In genomic region chr12:89244536-89244935, GRCh38 we compare ENCODE assay signal across 10 cellular contexts.
DNase-seq lines count a peak whose midpoint lies in the region; ATAC-seq and TF ChIP-seq lines count a peak whose summit lies in the region.
"Had no signal": no experiment of that assay in that cellular context is flagged by ENCODE, and none has a peak within 500 bp of the region (broad histone marks: within the 10 kb centered on the region; RNA-seq: fewer than 3 reads in every experiment).

No MANE protein-coding gene starts in this region.

- H3K27ac ChIP-seq in substantia nigra (ENCODE audit: low read depth, low read length, poor library complexity, severe bottlenecking), result no peak overlapping the region

- CTCF ChIA-PET in T-cell (lab: Charles Lee), result interaction anchor here (0.5 to 2.0 kb wide), 15 partner anchors 9 to 515 kb away, joined by 3 to 15 read pairs (median 3); partner anchors contain the start of gene DUSP6 (in 1 of the 2)

- ATAC-seq in GM21576 (IDR thresholded peaks at IDR 0.05; ENCODE audit: unreplicated experiment) (peak; percentile 52), T-cell (replicated peaks in 1 of 4) (peak; percentile 64 to 72 (median 70)), left ventricle myocardium superior (peak; percentile 80)

- TF ChIP-seq CTCF in CD14-positive monocyte (IDR thresholded peaks at IDR 0.05), result no peak
- no peak for TF ChIP-seq CTCF in nephron progenitor cell (IDR thresholded peaks at IDR 0.05)

- peak overlapping the region; percentile 86 to 95 (median 91) for H3K27ac Mint-ChIP-seq in CD14-positive monocyte
- peak overlapping the region; percentile 16 to 35 for H3K27ac Mint-ChIP-seq in T-cell
- H3K27ac Mint-ChIP-seq in nephron progenitor cell, result no peak overlapping the region
- H3K27ac Mint-ChIP-seq: nephron had no signal

- intact Hi-C loops in CD14-positive monocyte (cut with micrococcal nuclease) (loop anchor here in 1 of 2 donors (5.0 to 10.0 kb wide), 2 partner anchors 82 to 110 kb away; partner anchors contain the start of gene DUSP6), left ventricle myocardium superior (cut with micrococcal nuclease) (no loop called here)

- H3K4me1 Mint-ChIP-seq in CD14-positive monocyte, result peaks cover 38% of the 10 kb centered on the region
- H3K4me1 Mint-ChIP-seq in T-cell, result peaks cover 33 to 48% (median 39%) of the 10 kb centered on the region in 3 donors
- H3K4me1 Mint-ChIP-seq in nephron progenitor cell, result peaks cover 61% of the 10 kb centered on the region

- H3K27me3 Mint-ChIP-seq in CD14-positive monocyte (ENCODE audit: low read depth in 3 of 3) (no peaks in the 10 kb centered on the region), T-cell (no peaks in the 10 kb centered on the region), nephron progenitor cell (ENCODE audit: low read depth, poor library complexity) (peaks cover 5% of the 10 kb centered on the region)
- H3K27me3 Mint-ChIP-seq: dendritic cell treated with granulocyte-macrophage colony-stimulating factor and Interleukin-4, amounts not matched to agents 40 ng/mL and 50 ng/mL, for 4 days had no signal

- peaks cover 4 to 8% of the 10 kb centered on the region in 2 donors for H3K36me3 Mint-ChIP-seq in CD14-positive monocyte
- no peaks in the 10 kb centered on the region for H3K36me3 Mint-ChIP-seq in T-cell
- H3K36me3 Mint-ChIP-seq in nephron progenitor cell (ENCODE audit: low read depth), result peaks cover 18% of the 10 kb centered on the region

- peak overlapping the region; percentile 20 to 61 for H3K4me3 Mint-ChIP-seq in CD14-positive monocyte
- peak overlapping the region; percentile 26 to 48 (median 44) for H3K4me3 Mint-ChIP-seq in T-cell
- no peak overlapping the region for H3K4me3 Mint-ChIP-seq in nephron progenitor cell
- H3K4me3 Mint-ChIP-seq: dendritic cell treated with granulocyte-macrophage colony-stimulating factor and Interleukin-4, amounts not matched to agents 40 ng/mL and 50 ng/mL, for 4 days; nephron had no signal

- peak; percentile 76 for DNase-seq in CD14-positive monocyte (ENCODE audit: low spot score)
- peak in 14 of 34 experiments; percentile 7 to 49 (median 18) for DNase-seq in T-cell
- DNase-seq in left ventricle myocardium superior, result no peak
- no peak for DNase-seq in iPS-NIHi7 (ENCODE audit: extremely low spot score)
- no peak for DNase-seq in iPS-NIHi11 (ENCODE audit: low spot score)
- DNase-seq in nephron progenitor cell, result no peak
- no peak for DNase-seq in substantia nigra (lab: John Stamatoyannopoulos, UW)

- POLR2A ChIA-PET in T-cell (lab: Charles Lee), result interaction anchor here (0.6 to 1.8 kb wide), 6 partner anchors 8 to 107 kb away, joined by 3 to 9 read pairs (median 4); no protein-coding TSS in a partner anchor

- H3K9me3 Mint-ChIP-seq in CD14-positive monocyte (peaks cover 0 to 3% (median 0%) of the 10 kb centered on the region in 7 donors), T-cell (no peaks in the 10 kb centered on the region), nephron progenitor cell (peaks cover 25% of the 10 kb centered on the region)
- H3K9me3 Mint-ChIP-seq: nephron had no signal
